In genomic region chr1:85137660-85138059, GRCh38 we compare ENCODE assay signal across 8 cellular contexts.
DNase-seq lines count a peak whose midpoint lies in the region; ATAC-seq and TF ChIP-seq lines count a peak whose summit lies in the region.

No MANE protein-coding gene starts in this region.

- no peak for TF ChIP-seq POLR2A in heart left ventricle (IDR thresholded peaks at IDR 0.05)

- H3K27ac ChIP-seq in heart left ventricle = peak overlapping the region in 1 of 12 donors; percentile 45

- peak overlapping the region in 1 of 12 donors; percentile 4 for H3K4me3 ChIP-seq in heart left ventricle

- no peak overlapping the region for H3K4me3 Mint-ChIP-seq in nephron progenitor cell

- H3K4me1 Mint-ChIP-seq in nephron progenitor cell = no peaks in the 10 kb centered on the region

- no peak for TF ChIP-seq CTCF in heart left ventricle (IDR thresholded peaks at IDR 0.05)
- no peak for TF ChIP-seq CTCF in nephron progenitor cell (IDR thresholded peaks at IDR 0.05)

- intact Hi-C loops in heart left ventricle (cut with DNase I) = no loop called here

- 42 to 62% (median 46%) methylated on average over 9 of the region's 9 CpGs for WGBS in heart left ventricle, 4 donors

- no peaks in the 10 kb centered on the region for H3K9me3 ChIP-seq in heart left ventricle

- H3K27ac Mint-ChIP-seq in nephron progenitor cell = no peak overlapping the region

- DNase-seq in HT-29 (ENCODE audit: low spot score) (peak; percentile 81), NCI-H524 (lab: John Stamatoyannopoulos, UW) (peak; percentile 87 to 92), heart left ventricle (peak; percentile 52 to 79 (median 75)), retina (peak; percentile 33), dedifferentiated amniotic fluid mesenchymal stem cell (ENCODE audit: extremely low spot score) (no peak), HUDEP-2 (lab: John Stamatoyannopoulos, UW; ENCODE audit: unreplicated experiment in 76 of 76) (no peak), nephron progenitor cell (no peak)

- ATAC-seq in heart left ventricle = peak; percentile 90 to 93 (median 92)
- ATAC-seq in GM19351 (IDR thresholded peaks at IDR 0.05; ENCODE audit: unreplicated experiment) = no peak

- H3K36me3 Mint-ChIP-seq in nephron progenitor cell (ENCODE audit: low read depth) = no peaks in the 10 kb centered on the region

- no peaks in the 10 kb centered on the region for H3K27me3 ChIP-seq in heart left ventricle

- no peaks in the 10 kb centered on the region for H3K36me3 ChIP-seq in heart left ventricle

- H3K27me3 Mint-ChIP-seq in nephron progenitor cell (ENCODE audit: low read depth, poor library complexity) = peaks cover under 1% of the 10 kb centered on the region

- H3K9me3 Mint-ChIP-seq in nephron progenitor cell = no peaks in the 10 kb centered on the region

- H3K4me1 ChIP-seq in heart left ventricle = peaks cover 0 to 24% (median 0%) of the 10 kb centered on the region in 12 donors

Comparison
In these comparisons a context has a peak if more than half of its experiments do, and no peak if none do; other contexts are left out.
1. DNase-seq: peak in HT-29 (single experiment), NCI-H524 (2 of 2), heart left ventricle (5 of 5) and retina (single experiment); none in dedifferentiated amniotic fluid mesenchymal stem cell (single experiment), HUDEP-2 (0 of 76) and nephron progenitor cell (single experiment).